ENCODE assay signal across 8 cellular contexts in the genomic region with DNA sequence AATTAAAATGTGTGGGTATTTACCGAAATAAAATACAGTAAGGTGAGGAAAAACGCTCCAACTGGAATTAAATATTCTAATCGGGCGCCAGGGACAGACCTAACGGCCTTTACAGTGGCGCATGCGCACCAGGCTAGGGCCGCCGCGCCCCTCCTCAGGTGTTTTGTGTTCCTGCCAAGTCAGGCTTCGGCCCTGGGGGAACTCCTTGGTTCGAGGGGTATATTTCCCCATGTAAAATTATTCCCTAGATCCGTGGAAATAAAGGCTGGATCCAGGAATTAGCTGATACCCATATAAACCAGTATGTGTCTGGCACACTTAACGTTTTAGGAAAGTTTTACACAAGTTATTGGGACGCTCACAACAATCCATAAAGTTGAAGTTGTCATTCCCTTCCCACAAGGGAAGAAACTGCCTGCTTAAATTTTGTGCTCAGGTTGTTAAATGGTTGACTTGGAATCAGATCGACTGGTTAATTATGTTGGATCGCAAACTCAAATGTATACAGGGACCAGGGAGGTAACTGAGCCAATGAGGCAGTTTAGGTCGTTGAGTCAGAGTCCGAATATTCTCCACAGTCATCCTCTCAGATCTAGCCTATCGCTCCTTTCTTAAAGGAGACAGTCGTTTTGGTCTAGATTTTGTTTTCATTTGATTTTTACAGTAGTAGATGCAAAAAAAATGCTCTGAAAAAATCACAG. TPM values are rescaled to one million over a fixed set of nuclear protein-coding genes. Genes with fewer than 3 reads are reported as not detected.
DNase-seq lines count a peak whose midpoint lies in the region; ATAC-seq and TF ChIP-seq lines count a peak whose summit lies in the region.

No MANE protein-coding gene starts in this region.

- CTCF ChIA-PET in RWPE1 (lab: Yijun Ruan, JAX) = interaction anchor here (0.6 kb wide), 1 partner anchor 9 kb away, joined by 3 read pairs; no protein-coding TSS in a partner anchor

- DNase-seq in NCI-H524 (lab: John Stamatoyannopoulos, UW) (peak; percentile 62 to 74), NCI-H524 treated with DMSO at 0.1 percent for 48 hours (lab: John Stamatoyannopoulos, UW) (no peak), LHCN-M2 (ENCODE audit: low read depth) (peak; percentile 58), RWPE1 (ENCODE audit: low spot score) (peak; percentile 95), fibroblast of peridontal ligament (ENCODE audit: extremely low read depth) (peak; percentile 68), natural killer cell (peak; percentile 67)
- DNase-seq in activated T-helper 9 cell treated with anti-CD3 and anti-CD28 coated beads, Interleukin-2, amount 50 U/mL, for 16 hours (ENCODE audit: low read depth) = peak; percentile 68

- no peaks in the 10 kb centered on the region for H3K36me3 Mint-ChIP-seq in natural killer cell
- H3K36me3 Mint-ChIP-seq in stimulated activated memory B cell treated with anti-CD40 and anti-IgM and Interleukin-4, amounts not matched to agents 10 μg/mL and 1 μg/mL and 100 μg/mL, for 72 hours = peaks cover 7% of the 10 kb centered on the region

- ATAC-seq in natural killer cell = peak; percentile 61 to 70 (median 66)
- ATAC-seq in stimulated activated memory B cell treated with anti-CD40 and anti-IgM and Interleukin-4, amounts not matched to agents 10 μg/mL and 1 μg/mL and 100 μg/mL, for 72 hours = peak; percentile 79

- H3K27ac ChIP-seq in RWPE1 = peak overlapping the region; percentile 88

- peak overlapping the region; percentile 99 for H3K4me3 Mint-ChIP-seq in natural killer cell
- peak overlapping the region; percentile 98 for H3K4me3 Mint-ChIP-seq in stimulated activated memory B cell treated with anti-CD40 and anti-IgM and Interleukin-4, amounts not matched to agents 10 μg/mL and 1 μg/mL and 100 μg/mL, for 72 hours

- POLR2A ChIA-PET in RWPE1 (lab: Yijun Ruan, JAX; ENCODE audit: low non-redundant PET) = interaction anchor here (0.6 kb wide), 1 partner anchor 444 kb away, joined by 3 read pairs; no protein-coding TSS in a partner anchor

- peak overlapping the region in 1 of 2 donors; percentile 97 for H3K27ac Mint-ChIP-seq in natural killer cell
- H3K27ac Mint-ChIP-seq in stimulated activated memory B cell treated with anti-CD40 and anti-IgM and Interleukin-4, amounts not matched to agents 10 μg/mL and 1 μg/mL and 100 μg/mL, for 72 hours = peak overlapping the region; percentile 98

- TF ChIP-seq CTCF in RWPE1 (conservative IDR thresholded peaks at IDR 0.05; ENCODE audit: low read depth) = no peak
- TF ChIP-seq CTCF in natural killer cell (IDR thresholded peaks at IDR 0.05) = no peak

- H3K9me3 Mint-ChIP-seq in natural killer cell = no peaks in the 10 kb centered on the region
- H3K9me3 Mint-ChIP-seq in stimulated activated memory B cell treated with anti-CD40 and anti-IgM and Interleukin-4, amounts not matched to agents 10 μg/mL and 1 μg/mL and 100 μg/mL, for 72 hours = no peaks in the 10 kb centered on the region

- H3K27me3 Mint-ChIP-seq in natural killer cell (ENCODE audit: low read depth in 2 of 2) = no peaks in the 10 kb centered on the region
- H3K27me3 Mint-ChIP-seq in stimulated activated memory B cell treated with anti-CD40 and anti-IgM and Interleukin-4, amounts not matched to agents 10 μg/mL and 1 μg/mL and 100 μg/mL, for 72 hours = no peaks in the 10 kb centered on the region

- peaks cover 12 to 19% of the 10 kb centered on the region in 2 donors for H3K4me1 Mint-ChIP-seq in natural killer cell
- peaks cover 20% of the 10 kb centered on the region for H3K4me1 Mint-ChIP-seq in stimulated activated memory B cell treated with anti-CD40 and anti-IgM and Interleukin-4, amounts not matched to agents 10 μg/mL and 1 μg/mL and 100 μg/mL, for 72 hours

- intact Hi-C loops in natural killer cell (cut with micrococcal nuclease) = loop anchor here (1.0 to 2.0 kb wide), 2 partner anchors 27 to 325 kb away; no protein-coding TSS in a partner anchor

RNA-seq across cellular contexts. Expression of a gene that starts 0.6 kb away (rescaled TPM):
- total RNA-seq in LHCN-M2 (2014; rRNA removed) = 59.3 and 66.3 TPM in 2 replicates
- 25.9 TPM for polyA plus RNA-seq in LHCN-M2 (2012)
- 10 to 100 TPM; 46.5 to 77.0 (median 50.4) TPM for total RNA-seq in natural killer cell

RNA-seq across cellular contexts. Expression of a gene that starts 46.0 kb away (rescaled TPM):
- total RNA-seq in LHCN-M2 (2014; rRNA removed) = 348 and 595 TPM in 2 replicates
- 377 TPM for polyA plus RNA-seq in LHCN-M2 (2012)
- total RNA-seq in natural killer cell = 100 to 1,000 TPM; 298 to 344 (median 311) TPM
